1 cellular context compared by ENCODE assay signal in the genomic region with DNA sequence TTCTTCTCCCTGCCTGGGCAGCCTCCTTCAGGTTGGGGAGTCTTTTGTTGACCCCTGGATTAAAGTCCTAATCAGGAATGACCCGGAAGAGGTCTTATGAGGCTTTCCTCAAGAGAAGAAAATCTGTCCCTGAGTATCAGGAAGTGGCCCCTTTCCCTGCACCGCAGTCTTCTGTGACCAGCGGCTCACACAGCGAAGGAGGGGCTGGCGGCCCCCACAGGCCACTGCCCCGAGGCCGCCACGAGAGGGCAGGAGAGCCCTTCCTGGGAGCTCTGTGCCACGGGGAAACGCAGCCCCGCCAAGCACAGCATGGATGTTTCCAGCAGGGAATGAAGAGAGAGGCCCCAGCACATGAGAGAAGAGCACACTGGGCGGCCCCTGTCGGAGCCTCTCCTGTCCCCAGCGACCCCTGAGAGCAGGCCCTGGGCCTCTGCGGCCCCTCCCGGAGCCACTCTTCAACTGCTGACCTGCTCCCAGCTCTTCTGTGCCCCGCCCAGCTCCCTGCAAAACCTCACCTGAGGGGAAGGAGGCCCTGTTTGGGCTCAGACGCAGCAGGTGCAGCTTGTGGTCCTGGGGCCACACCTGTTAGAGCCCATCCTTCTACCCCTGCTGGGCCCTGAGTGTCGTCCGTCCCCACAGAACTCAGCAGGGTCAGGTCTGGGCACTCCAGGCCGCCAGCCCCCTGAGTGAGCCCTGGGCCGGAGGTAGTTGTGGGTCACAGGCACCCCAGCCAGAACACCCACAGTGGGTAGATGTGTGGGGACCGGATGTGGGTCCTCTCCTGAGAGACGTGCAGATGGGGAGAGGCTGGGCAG.
TF ChIP-seq lines count a peak whose summit lies in the region.

No MANE protein-coding gene starts in this region.

TF ChIP-seq in K562, 482 proteins besides CTCF, POLR2A, EP300 and RAD21 (continued from another document and continues in another):
- TF ChIP-seq PRDM10 (IDR thresholded peaks at IDR 0.05; ENCODE audit: partially characterized antibody) (peak; percentile 39), ID3 (CRISPR knock-in tag; IDR thresholded peaks at IDR 0.05) (no peak), ID3 (tag; IDR thresholded peaks at IDR 0.05) (0 out of 2 replicates have a peak, but pooled peaks have one; percentile 40), TCF3 (CRISPR knock-in tag; IDR thresholded peaks at IDR 0.05) (peak; percentile 39; the same call in 1 of the 2 replicates), SPI1 (IDR thresholded peaks at IDR 0.05; ENCODE audit: borderline replicate concordance, low read depth, low read length) (peak; percentile 75), YY1 (IDR thresholded peaks at IDR 0.05; ENCODE audit: borderline replicate concordance in 1 of 3, control insufficient read depth in 1 of 3, extremely low read depth in 1 of 3, insufficient read depth in 3 of 3, insufficient read length in 1 of 3, insufficient replicate concordance in 2 of 3, low read depth in 1 of 3, low read length in 2 of 3) (peak in 1 of 3 experiments; percentile 15), CC2D1A (IDR thresholded peaks at IDR 0.05) (peak; percentile 92), VEZF1 (CRISPR knock-in tag; IDR thresholded peaks at IDR 0.05) (peak; percentile 99), ZNF134 (CRISPR knock-in tag; conservative IDR thresholded peaks at IDR 0.05) (0 out of 2 replicates have a peak, but pooled peaks have one; percentile 14), RB1 (IDR thresholded peaks at IDR 0.05; ENCODE audit: low read depth) (peak; percentile 92), CTBP1 (IDR thresholded peaks at IDR 0.05; ENCODE audit: borderline replicate concordance) (peak; percentile 78; the same call in 1 of the 2 replicates), RCOR1 (IDR thresholded peaks at IDR 0.05; ENCODE audit: borderline replicate concordance in 1 of 2, low read depth in 2 of 2, low read length in 2 of 2) (peak in 1 of 2 experiments; percentile 5; a peak in 1 of 4 replicates), KLF16 (IDR thresholded peaks at IDR 0.05) (peak; percentile 66), NR1H2 (CRISPR knock-in tag; IDR thresholded peaks at IDR 0.05) (peak; percentile 66; the same call in 1 of the 2 replicates), ZFX (CRISPR knock-in tag; IDR thresholded peaks at IDR 0.05) (peak; percentile 40), E2F3 (CRISPR knock-in tag; IDR thresholded peaks at IDR 0.05) (0 out of 2 replicates have a peak, but pooled peaks have one; percentile 6), JUND (IDR thresholded peaks at IDR 0.05; ENCODE audit: borderline replicate concordance, low read depth, low read length) (peak; percentile 48; the same call in 1 of the 2 replicates), JUND (tag; IDR thresholded peaks at IDR 0.05; ENCODE audit: borderline replicate concordance, low read depth, low read length) (no peak), CBX2 (IDR thresholded peaks at IDR 0.05; ENCODE audit: insufficient read depth, low read length, poor library complexity, severe bottlenecking) (no peak), CCNT2 (IDR thresholded peaks at IDR 0.05; ENCODE audit: borderline replicate concordance, extremely low read depth, insufficient read length, low read depth, low read length) (peak; percentile 15), REST (CRISPR knock-in tag; IDR thresholded peaks at IDR 0.05; ENCODE audit: low read depth) (0 out of 2 replicates have a peak, but pooled peaks have one; percentile 17), ZKSCAN8 (CRISPR knock-in tag; IDR thresholded peaks at IDR 0.05) (no peak), HNRNPK (IDR thresholded peaks at IDR 0.05; ENCODE audit: low read depth, low read length, poor library complexity, severe bottlenecking) (no peak), ZBTB8A (IDR thresholded peaks at IDR 0.05; ENCODE audit: partially characterized antibody) (no peak), MAZ (CRISPR knock-in tag; conservative IDR thresholded peaks at IDR 0.05 in 1 of 2, IDR thresholded peaks at IDR 0.05 in 1 of 2) (peak; percentile 89 to 97), CBX1 (IDR thresholded peaks at IDR 0.05; ENCODE audit: low read depth) (0 out of 2 replicates have a peak, but pooled peaks have one; percentile 33), ATF1 (CRISPR knock-in tag; IDR thresholded peaks at IDR 0.05) (no peak), ATF1 (tag; IDR thresholded peaks at IDR 0.05) (peak; percentile 35; the same call in 1 of the 2 replicates), ZBTB40 (IDR thresholded peaks at IDR 0.05) (0 out of 2 replicates have a peak, but pooled peaks have one; percentile 47), ZBTB40 (CRISPR knock-in tag; IDR thresholded peaks at IDR 0.05) (no peak), BHLHE40 (IDR thresholded peaks at IDR 0.05; ENCODE audit: low read length) (peak; percentile 35; the same call in 1 of the 2 replicates), CREB1 (IDR thresholded peaks at IDR 0.05) (no peak), CREB1 (CRISPR knock-in tag; IDR thresholded peaks at IDR 0.05) (peak; percentile 70)
- TF ChIP-seq, protein P1, sequence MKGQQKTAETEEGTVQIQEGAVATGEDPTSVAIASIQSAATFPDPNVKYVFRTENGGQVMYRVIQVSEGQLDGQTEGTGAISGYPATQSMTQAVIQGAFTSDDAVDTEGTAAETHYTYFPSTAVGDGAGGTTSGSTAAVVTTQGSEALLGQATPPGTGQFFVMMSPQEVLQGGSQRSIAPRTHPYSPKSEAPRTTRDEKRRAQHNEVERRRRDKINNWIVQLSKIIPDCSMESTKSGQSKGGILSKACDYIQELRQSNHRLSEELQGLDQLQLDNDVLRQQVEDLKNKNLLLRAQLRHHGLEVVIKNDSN (CRISPR knock-in tag; IDR thresholded peaks at IDR 0.05): no peak
